Comparison of ENCODE assay signal across 8 cellular contexts in the genomic region with DNA sequence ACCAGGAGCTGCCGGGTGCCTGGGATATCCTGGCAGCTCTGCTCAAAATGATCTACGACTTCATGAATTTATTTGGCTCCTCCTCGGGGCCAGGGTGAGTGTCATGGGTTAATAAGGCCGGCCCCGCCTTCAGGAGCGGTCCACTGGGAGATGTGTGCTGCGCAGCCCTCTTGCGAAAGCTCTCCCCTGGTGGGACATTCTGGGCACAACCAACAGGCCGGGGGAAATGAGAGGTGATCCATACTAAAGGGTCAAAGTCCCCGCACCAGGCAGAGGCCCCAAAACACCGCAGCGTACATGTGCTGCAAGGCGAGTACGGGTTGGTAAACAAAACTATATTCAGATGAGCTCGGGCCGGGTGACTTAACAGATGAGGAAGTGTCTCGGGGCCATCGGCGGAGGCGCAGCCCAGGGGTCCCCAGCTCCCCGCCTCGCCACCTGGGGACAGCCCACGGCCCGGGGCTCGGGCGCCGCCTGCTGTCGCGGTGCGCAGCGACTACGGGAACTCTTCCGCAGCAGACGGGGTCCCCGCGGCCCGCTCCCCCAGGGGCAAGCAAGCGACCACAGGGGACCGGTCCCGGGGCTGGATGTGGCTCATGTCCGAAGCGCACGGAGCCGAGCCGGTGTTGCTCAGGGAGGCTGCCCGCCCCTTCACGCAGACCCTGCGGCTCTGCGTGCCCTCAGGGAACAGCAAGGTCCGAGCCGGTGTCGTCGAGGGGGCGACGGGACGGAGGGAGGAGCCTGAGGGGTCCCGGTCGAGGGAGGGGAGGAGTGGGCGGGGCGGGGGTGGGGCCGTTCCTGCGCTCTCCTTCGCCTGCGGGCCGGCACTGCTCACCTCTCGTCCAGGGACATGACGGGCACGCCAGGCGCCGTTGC. TPM values are rescaled to one million over a fixed set of nuclear protein-coding genes. Genes with fewer than 3 reads are reported as not detected.
DNase-seq lines count a peak whose midpoint lies in the region; TF ChIP-seq lines count a peak whose summit lies in the region.

A gene with protein sequence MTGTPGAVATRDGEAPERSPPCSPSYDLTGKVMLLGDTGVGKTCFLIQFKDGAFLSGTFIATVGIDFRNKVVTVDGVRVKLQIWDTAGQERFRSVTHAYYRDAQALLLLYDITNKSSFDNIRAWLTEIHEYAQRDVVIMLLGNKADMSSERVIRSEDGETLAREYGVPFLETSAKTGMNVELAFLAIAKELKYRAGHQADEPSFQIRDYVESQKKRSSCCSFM (plus strand): TSS at position 834 of the 876 bp plus-strand sequence. CDS start 17 bp downstream, at position 851.

- peaks cover 8% of the 10 kb centered on the region for H3K36me3 Mint-ChIP-seq in IgD-negative memory B cell
- H3K36me3 Mint-ChIP-seq in neural progenitor cell: no peaks in the 10 kb centered on the region

- H3K4me2 ChIP-seq in neural progenitor cell: peak within 1 kb of the TSS; percentile 70

- H3F3A ChIP-seq in neural progenitor cell (ENCODE audit: low read depth): peaks cover 29% of the 10 kb centered on the region

- peak within 1 kb of the TSS; percentile 76 for H2AFZ ChIP-seq in neural progenitor cell (replicated peaks)

- H3K9me3 ChIP-seq in esophagus muscularis mucosa (no peaks in the 10 kb centered on the region), neural progenitor cell (ENCODE audit: low read depth) (no peaks in the 10 kb centered on the region)

- H3K27me3 Mint-ChIP-seq in IgD-negative memory B cell (peaks cover under 1% of the 10 kb centered on the region), neural progenitor cell (ENCODE audit: insufficient read depth, low read depth) (peaks cover 43% of the 10 kb centered on the region)

- peak; percentile 87 for DNase-seq in UCSD-AML1 (lab: John Stamatoyannopoulos, UW; ENCODE audit: unreplicated experiment)
- DNase-seq in esophagus muscularis mucosa (ENCODE audit: extremely low spot score): no peak
- DNase-seq in neural progenitor cell (ENCODE audit: low spot score): peak; percentile 74
- DNase-seq in NCI-H1092 (lab: John Stamatoyannopoulos, UW): no peak
- DNase-seq in hypothalamus (lab: John Stamatoyannopoulos, UW): no peak
- no peak for DNase-seq in amygdala (lab: John Stamatoyannopoulos, UW)

- H3K36me3 ChIP-seq in esophagus muscularis mucosa (no peaks in the 10 kb centered on the region), neural progenitor cell (no peaks in the 10 kb centered on the region)

- H3K4me1 Mint-ChIP-seq in IgD-negative memory B cell (peaks cover 16 to 42% (median 36%) of the 10 kb centered on the region in 3 donors), neural progenitor cell (peaks cover 9% of the 10 kb centered on the region)

- no peaks in the 10 kb centered on the region for H4K20me1 ChIP-seq in neural progenitor cell (ENCODE audit: low read depth)

- TF ChIP-seq EP300 in esophagus muscularis mucosa (IDR thresholded peaks at IDR 0.05): no peak

- TF ChIP-seq CTCF in GM12873 (IDR thresholded peaks at IDR 0.05; ENCODE audit: insufficient read depth, low read depth, low read length, missing control alignments) (peak; percentile 72), esophagus muscularis mucosa (IDR thresholded peaks at IDR 0.05) (peak in 2 of 3 experiments; percentile 19 to 31), neural progenitor cell (IDR thresholded peaks at IDR 0.05) (peak; percentile 54)

- peaks cover 0 to 88% (median 29%) of the 10 kb centered on the region in 4 donors for H3K27me3 ChIP-seq in esophagus muscularis mucosa
- H3K27me3 ChIP-seq in neural progenitor cell: peaks cover 53% of the 10 kb centered on the region

- H3K27ac ChIP-seq in esophagus muscularis mucosa (replicated peaks in 1 of 4) (peak within 1 kb of the TSS in 3 of 4 donors; percentile 16 to 21 (median 17)), neural progenitor cell (no peak within 1 kb of the TSS)

- peak within 1 kb of the TSS; percentile 88 to 96 (median 93) for H3K4me3 Mint-ChIP-seq in IgD-negative memory B cell
- H3K4me3 Mint-ChIP-seq in neural progenitor cell: peak within 1 kb of the TSS; percentile 75

- TF ChIP-seq POLR2A in esophagus muscularis mucosa (IDR thresholded peaks at IDR 0.05; ENCODE audit: low read depth): no peak

- intact Hi-C loops in esophagus muscularis mucosa (cut with DNase I): no loop called here

- H3K9ac ChIP-seq in neural progenitor cell: no peak within 1 kb of the TSS

- WGBS in esophagus muscularis mucosa: 4% methylated on average over 23 of the region's 70 CpGs

- H3K27ac Mint-ChIP-seq in IgD-negative memory B cell (peak within 1 kb of the TSS; percentile 92 to 93 (median 93)), neural progenitor cell (no peak within 1 kb of the TSS)

- peak within 1 kb of the TSS; percentile 33 to 52 (median 40) for H3K4me3 ChIP-seq in esophagus muscularis mucosa
- peak within 1 kb of the TSS; percentile 50 for H3K4me3 ChIP-seq in neural progenitor cell

- H3K9me3 Mint-ChIP-seq in IgD-negative memory B cell: no peaks in the 10 kb centered on the region
- H3K9me3 Mint-ChIP-seq in neural progenitor cell: peaks cover 2% of the 10 kb centered on the region

- H3K4me1 ChIP-seq in esophagus muscularis mucosa (peaks cover 15 to 29% (median 27%) of the 10 kb centered on the region in 4 donors), neural progenitor cell (peaks cover 7% of the 10 kb centered on the region)

- no peaks in the 10 kb centered on the region for H3K79me2 ChIP-seq in neural progenitor cell (ENCODE audit: low read depth)

RNA-seq across cellular contexts. Expression of the gene that starts here (rescaled TPM):
- polyA plus RNA-seq in IgD-negative memory B cell: 76.5 TPM
- total RNA-seq in esophagus muscularis mucosa: 1 to 10 TPM; 1.4 to 3.3 (median 2.5) TPM
- total RNA-seq in neural progenitor cell (ENCODE audit: low replicate concordance): 1.5 and 4.3 TPM in 2 replicates

Comparison
In these comparisons a context has a peak if more than half of its experiments do, and no peak if none do; other contexts are left out.
1. DNase-seq: peak in UCSD-AML1 (single experiment) and neural progenitor cell (single experiment); none in esophagus muscularis mucosa (single experiment), NCI-H1092 (single experiment), hypothalamus (0 of 51) and amygdala (0 of 56).
2. Peak in every context shown above with its lines, with median percentiles within 50 percentile points of each other: CTCF ChIP-seq.